Comparison of ENCODE assay signal across 13 cellular contexts in the genomic region with DNA sequence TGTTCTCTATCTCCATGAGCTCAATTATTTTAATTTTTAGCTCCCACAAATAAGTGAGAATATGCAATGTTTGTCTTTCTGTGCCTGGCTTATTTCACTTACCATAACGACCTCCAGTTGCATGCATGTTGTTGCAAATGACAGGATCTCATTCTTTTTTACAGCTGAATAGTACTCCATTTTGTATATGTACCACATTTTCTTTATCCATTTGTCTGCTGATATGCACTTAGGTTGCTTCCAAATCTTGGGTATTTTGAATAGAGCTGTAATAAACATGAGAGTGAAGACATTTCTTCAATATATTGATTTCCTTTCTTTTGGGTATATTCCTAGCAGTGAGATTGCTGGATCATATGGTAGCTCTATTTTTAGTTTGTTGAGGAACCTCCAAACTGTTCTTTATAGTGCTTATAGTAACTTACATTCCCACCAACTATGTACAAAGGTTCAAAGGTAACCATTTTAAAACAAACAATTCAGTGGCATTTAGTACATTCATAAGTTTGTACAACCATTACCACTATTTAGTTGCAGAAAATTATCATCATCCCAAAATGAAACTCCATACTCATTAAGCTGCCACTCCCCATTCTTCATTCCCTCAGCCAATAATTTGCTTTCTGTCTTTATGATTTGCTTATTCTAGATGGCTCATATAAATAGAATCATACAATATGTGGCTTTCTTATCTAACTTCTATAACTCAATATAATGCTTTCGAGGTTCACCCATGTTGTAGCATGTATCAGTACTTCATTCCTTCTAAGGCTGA.
DNase-seq lines count a peak whose midpoint lies in the region; ATAC-seq and TF ChIP-seq lines count a peak whose summit lies in the region.
"Had no signal": no experiment of that assay in that cellular context is flagged by ENCODE, and none has a peak within 500 bp of the region (broad histone marks: within the 10 kb centered on the region; RNA-seq: fewer than 3 reads in every experiment).

No MANE protein-coding gene starts in this region.

- DNase-seq in left colon (no peak), glutamatergic neuron (no peak), anterior cingulate cortex (lab: John Stamatoyannopoulos, UW) (no peak)
- DNase-seq: C1 segment of cervical spinal cord; Calu3; CD4-positive, alpha-beta memory T cell; DMS79 treated with DMSO at 0.1 percent for 48 hours; GF-D8; GOT3 had no signal

- no peak overlapping the region for H3K4me3 Mint-ChIP-seq in glutamatergic neuron (ENCODE audit: unreplicated experiment)
- H3K4me3 Mint-ChIP-seq: CD4-positive, alpha-beta memory T cell had no signal

- no peaks in the 10 kb centered on the region for H3K36me3 ChIP-seq in HEK293 (ENCODE audit: control insufficient read depth in 2 of 2, insufficient read depth in 1 of 2, low read length in 2 of 2)
- no peaks in the 10 kb centered on the region for H3K36me3 ChIP-seq in Loucy (ENCODE audit: insufficient read depth, low read length)
- H3K36me3 ChIP-seq: HAP-1 had no signal

- CTCF ChIA-PET in HEK293 (lab: Yijun Ruan, JAX) = interaction anchor here (0.5 to 1.2 kb wide), 3 partner anchors 9 to 473 kb away, joined by 3 to 4 read pairs (median 3); no protein-coding TSS in a partner anchor

- no peaks in the 10 kb centered on the region for H3K36me3 Mint-ChIP-seq in glutamatergic neuron (ENCODE audit: unreplicated experiment)
- H3K36me3 Mint-ChIP-seq: CD4-positive, alpha-beta memory T cell had no signal

- H3K9me3 ChIP-seq in HEK293 (ENCODE audit: control insufficient read depth, insufficient read depth, low read depth, low read length) (no peaks in the 10 kb centered on the region), Loucy (ENCODE audit: insufficient read depth, low read depth, low read length) (no peaks in the 10 kb centered on the region)
- H3K9me3 ChIP-seq: HAP-1 had no signal

- TF ChIP-seq CTCF in HEK293 (tag by site-specific recombination; IDR thresholded peaks at IDR 0.05) (no peak), Loucy (conservative IDR thresholded peaks at IDR 0.05; ENCODE audit: low read length) (no peak), glutamatergic neuron (IDR thresholded peaks at IDR 0.05; ENCODE audit: partially characterized antibody, unreplicated experiment) (no peak)

- no peaks in the 10 kb centered on the region for H3K27me3 ChIP-seq in Loucy (ENCODE audit: insufficient read depth, low read length, poor library complexity, severe bottlenecking)

- intact Hi-C loops in left colon (cut with DNase I, micrococcal nuclease) = no loop called here

- no peaks in the 10 kb centered on the region for H3K9me3 Mint-ChIP-seq in glutamatergic neuron (ENCODE audit: unreplicated experiment)

- H3K4me1 ChIP-seq in HEK293 (ENCODE audit: control insufficient read depth, insufficient read depth, low read length) = no peaks in the 10 kb centered on the region
- H3K4me1 ChIP-seq in Loucy (ENCODE audit: insufficient read depth, low read length, poor library complexity, severe bottlenecking) = peaks cover 37% of the 10 kb centered on the region
- H3K4me1 ChIP-seq: HAP-1 had no signal

- H3K27ac ChIP-seq in HEK293 (ENCODE audit: extremely low read depth, low read depth, low read length) = no peak overlapping the region

- H3K9ac ChIP-seq in Loucy (ENCODE audit: low read depth, low read length, poor library complexity, severe bottlenecking) = no peak overlapping the region

- no peak overlapping the region for H3K27ac Mint-ChIP-seq in glutamatergic neuron (ENCODE audit: unreplicated experiment)

- H2AFZ ChIP-seq in Loucy (ENCODE audit: low read length) = peak overlapping the region; percentile 84; the same call in 1 of the 2 replicates

- no peaks in the 10 kb centered on the region for H3K27me3 Mint-ChIP-seq in glutamatergic neuron (ENCODE audit: unreplicated experiment)

- peak; percentile 78 for ATAC-seq in left colon
- ATAC-seq in HG03095 (IDR thresholded peaks at IDR 0.05; ENCODE audit: unreplicated experiment) = no peak

- H3K79me2 ChIP-seq in Loucy (ENCODE audit: insufficient read depth, low read length) = no peaks in the 10 kb centered on the region

- no peaks in the 10 kb centered on the region for H3K4me1 Mint-ChIP-seq in glutamatergic neuron (ENCODE audit: low read depth, unreplicated experiment)
- H3K4me1 Mint-ChIP-seq: CD4-positive, alpha-beta memory T cell had no signal

- H4K20me1 ChIP-seq in Loucy (ENCODE audit: insufficient read depth, low read length, poor library complexity, severe bottlenecking) = no peaks in the 10 kb centered on the region

- no peaks in the 10 kb centered on the region for H3F3A ChIP-seq in Loucy (ENCODE audit: low read depth)

- H3K4me2 ChIP-seq in Loucy (ENCODE audit: low read depth, low read length, poor library complexity, severe bottlenecking) = no peak overlapping the region

- no peaks in the 10 kb centered on the region for H3K9me2 ChIP-seq in Loucy (replicated peaks; ENCODE audit: low read depth, low read length)

- POLR2A ChIA-PET in HEK293 (lab: Yijun Ruan, JAX) = no interaction called here

- H3K4me3 ChIP-seq in HEK293 (ENCODE audit: low read depth, low read length) (no peak overlapping the region), Loucy (ENCODE audit: low read length, poor library complexity, severe bottlenecking) (peak overlapping the region; percentile 42)
- H3K4me3 ChIP-seq: HAP-1 had no signal

TF ChIP-seq in HEK293, 187 proteins besides CTCF, POLR2A, EP300 and RAD21:
- TF ChIP-seq ZNF248 (tag by site-specific recombination; IDR thresholded peaks at IDR 0.05) (no peak), ZNF510 (tag by site-specific recombination; IDR thresholded peaks at IDR 0.05; ENCODE audit: insufficient replicate concordance) (no peak), ZNF112 (tag by site-specific recombination; IDR thresholded peaks at IDR 0.05) (no peak), ZNF350 (tag by site-specific recombination; IDR thresholded peaks at IDR 0.05) (no peak), ZNF629 (tag by site-specific recombination; IDR thresholded peaks at IDR 0.05) (no peak), ZNF146 (tag by site-specific recombination; IDR thresholded peaks at IDR 0.05) (peak; percentile 39; the same call in 1 of the 2 replicates)
- TF ChIP-seq, protein P1, sequence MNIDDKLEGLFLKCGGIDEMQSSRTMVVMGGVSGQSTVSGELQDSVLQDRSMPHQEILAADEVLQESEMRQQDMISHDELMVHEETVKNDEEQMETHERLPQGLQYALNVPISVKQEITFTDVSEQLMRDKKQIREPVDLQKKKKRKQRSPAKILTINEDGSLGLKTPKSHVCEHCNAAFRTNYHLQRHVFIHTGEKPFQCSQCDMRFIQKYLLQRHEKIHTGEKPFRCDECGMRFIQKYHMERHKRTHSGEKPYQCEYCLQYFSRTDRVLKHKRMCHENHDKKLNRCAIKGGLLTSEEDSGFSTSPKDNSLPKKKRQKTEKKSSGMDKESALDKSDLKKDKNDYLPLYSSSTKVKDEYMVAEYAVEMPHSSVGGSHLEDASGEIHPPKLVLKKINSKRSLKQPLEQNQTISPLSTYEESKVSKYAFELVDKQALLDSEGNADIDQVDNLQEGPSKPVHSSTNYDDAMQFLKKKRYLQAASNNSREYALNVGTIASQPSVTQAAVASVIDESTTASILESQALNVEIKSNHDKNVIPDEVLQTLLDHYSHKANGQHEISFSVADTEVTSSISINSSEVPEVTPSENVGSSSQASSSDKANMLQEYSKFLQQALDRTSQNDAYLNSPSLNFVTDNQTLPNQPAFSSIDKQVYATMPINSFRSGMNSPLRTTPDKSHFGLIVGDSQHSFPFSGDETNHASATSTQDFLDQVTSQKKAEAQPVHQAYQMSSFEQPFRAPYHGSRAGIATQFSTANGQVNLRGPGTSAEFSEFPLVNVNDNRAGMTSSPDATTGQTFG (tag by site-specific recombination; IDR thresholded peaks at IDR 0.05; ENCODE audit: borderline replicate concordance) = no peak
TF ChIP-seq in HEK293: peak in this region for 1.
